8 cellular contexts compared by ENCODE assay signal in the genomic region with DNA sequence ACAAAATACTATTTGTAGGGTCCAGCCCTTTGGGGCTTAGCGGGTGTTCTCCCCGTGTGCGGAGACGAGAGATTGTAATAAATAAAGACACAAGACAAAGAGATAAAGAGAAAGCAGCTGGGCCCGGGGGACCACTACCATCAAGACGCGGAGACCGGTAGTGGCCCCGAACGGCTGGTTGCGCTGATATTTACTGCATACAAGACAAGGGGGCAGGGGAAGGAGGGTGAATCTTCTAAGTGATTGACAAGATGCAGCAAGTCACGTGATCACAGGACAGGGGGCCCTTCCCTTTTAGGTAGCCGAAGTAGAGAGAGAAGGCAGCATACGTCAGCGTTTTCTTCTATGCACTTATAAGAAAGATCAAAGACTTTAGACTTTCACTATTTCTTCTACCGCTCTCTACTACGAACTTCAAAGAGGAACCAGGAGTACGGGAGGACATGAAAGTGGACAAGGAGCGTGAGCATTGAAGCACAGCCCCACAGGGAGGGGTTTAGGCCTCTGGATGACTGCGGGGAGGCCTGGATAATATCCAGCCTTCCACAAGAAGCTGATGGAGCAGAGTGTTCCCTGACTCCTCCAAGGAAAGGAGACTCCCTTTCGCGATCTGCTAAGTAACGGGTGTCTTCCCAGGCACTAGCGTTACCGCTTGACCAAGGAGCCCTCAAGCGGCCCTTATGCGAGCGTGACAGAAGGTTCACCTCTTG. TPM values are rescaled to one million over a fixed set of nuclear protein-coding genes. Genes with fewer than 3 reads are reported as not detected.
DNase-seq lines count a peak whose midpoint lies in the region; ATAC-seq and FAIRE-seq lines count a peak whose summit lies in the region.
"Not testable (repeated sequence)": the region's sequence is repeated elsewhere in the genome, so short reads cannot be mapped to it uniquely, and the experiment has no call there.
"Had no signal": no experiment of that assay in that cellular context is flagged by ENCODE, and none has a peak within 500 bp of the region (broad histone marks: within the 10 kb centered on the region; RNA-seq: fewer than 3 reads in every experiment).

No MANE protein-coding gene starts in this region.

- H3K4me3 Mint-ChIP-seq in effector memory CD8-positive, alpha-beta T cell; naive B cell; stimulated activated naive CD8-positive, alpha-beta T cell treated with anti-CD3 and anti-CD28 coated beads, Interleukin-15, amount 100 ng/mL, for 72 hours: not testable (repeated sequence)

- not testable (repeated sequence) for DNase-seq in GM19239 (ENCODE audit: insufficient read length, low spot score)
- DNase-seq in T-helper 22 cell (ENCODE audit: low read depth) (peak; percentile 10), naive B cell (peak; percentile 23)
- DNase-seq in activated CD4-positive, alpha-beta T cell treated with anti-CD3 and anti-CD28 coated beads, Interleukin-2, amount 50 U/mL, for 4 hours: peak; percentile 13
- peak; percentile 25 for DNase-seq in activated naive CD4-positive, alpha-beta T cell treated with Interleukin-2 at 50 U/mL for 16 hours
- DNase-seq in effector memory CD8-positive, alpha-beta T cell: peak in 2 of 3 experiments; percentile 36 to 44
- peak; percentile 16 to 17 for DNase-seq in stimulated activated naive CD8-positive, alpha-beta T cell treated with anti-CD3 and anti-CD28 coated beads, Interleukin-15, amount 100 ng/mL, for 72 hours

- peaks cover 44 to 69% of the 10 kb centered on the region in 2 donors for H3K27me3 Mint-ChIP-seq in effector memory CD8-positive, alpha-beta T cell
- not testable (repeated sequence) for H3K27me3 Mint-ChIP-seq in naive B cell
- peaks cover 33% of the 10 kb centered on the region for H3K27me3 Mint-ChIP-seq in stimulated activated naive CD8-positive, alpha-beta T cell treated with anti-CD3 and anti-CD28 coated beads, Interleukin-15, amount 100 ng/mL, for 72 hours

- H3K36me3 Mint-ChIP-seq in effector memory CD8-positive, alpha-beta T cell (ENCODE audit: insufficient read depth); naive B cell: not testable (repeated sequence)

- H3K4me1 Mint-ChIP-seq in effector memory CD8-positive, alpha-beta T cell (ENCODE audit: low read depth in 2 of 2): peaks cover under 1 to 12% of the 10 kb centered on the region in 2 donors
- H3K4me1 Mint-ChIP-seq in naive B cell: peaks cover 27 to 34% (median 30%) of the 10 kb centered on the region in 3 donors
- peaks cover 13% of the 10 kb centered on the region for H3K4me1 Mint-ChIP-seq in stimulated activated naive CD8-positive, alpha-beta T cell treated with anti-CD3 and anti-CD28 coated beads, Interleukin-15, amount 100 ng/mL, for 72 hours

- H3K9me3 Mint-ChIP-seq in effector memory CD8-positive, alpha-beta T cell; naive B cell; stimulated activated naive CD8-positive, alpha-beta T cell treated with anti-CD3 and anti-CD28 coated beads, Interleukin-15, amount 100 ng/mL, for 72 hours: not testable (repeated sequence)

- H3K27ac Mint-ChIP-seq in effector memory CD8-positive, alpha-beta T cell; stimulated activated naive CD8-positive, alpha-beta T cell treated with anti-CD3 and anti-CD28 coated beads, Interleukin-15, amount 100 ng/mL, for 72 hours: not testable (repeated sequence)
- H3K27ac Mint-ChIP-seq in naive B cell: peak overlapping the region in 1 of 6 donors; percentile 71

- peak; percentile 8 for FAIRE-seq in GM19239 (lab: Jason Lieb, UNC)

- ATAC-seq in effector memory CD8-positive, alpha-beta T cell (replicated peaks); naive B cell (ENCODE audit: low read depth in 2 of 2); stimulated activated naive CD8-positive, alpha-beta T cell treated with anti-CD3 and anti-CD28 coated beads, Interleukin-15, amount 100 ng/mL, for 72 hours: not testable (repeated sequence)

RNA-seq across cellular contexts. Expression of a gene that starts 11.4 kb away (rescaled TPM):
- polyA plus RNA-seq in naive B cell (ENCODE audit: low read depth in 6 of 6): under 1 TPM in 1 of 6 donors, not detected in 5; 0.82 TPM
- polyA plus RNA-seq: AG04450 had no signal

RNA-seq across cellular contexts. Expression of a gene that starts 23.2 kb away (rescaled TPM):
- not detected for polyA plus RNA-seq in naive B cell (ENCODE audit: low read depth in 6 of 6)
- polyA plus RNA-seq: AG04450 had no signal

RNA-seq across cellular contexts. Expression of a gene that starts 47.6 kb away (rescaled TPM):
- polyA plus RNA-seq in naive B cell (ENCODE audit: low read depth in 6 of 6): 1 to 10 TPM in 5 of 6 donors, not detected in 1; 1.8 to 3.6 (median 2.3) TPM
- polyA plus RNA-seq: AG04450 had no signal

RNA-seq across cellular contexts. Expression of a gene that starts 55.7 kb away (rescaled TPM):
- polyA plus RNA-seq in naive B cell (ENCODE audit: low read depth in 6 of 6): 1 to 10 TPM in 5 of 6 donors, under 1 TPM in 1; 0.66 to 3.0 (median 2.4) TPM
